In genomic region chr20:62420846-62421715, GRCh38 we compare ENCODE assay signal across 25 cellular contexts. TPM values are rescaled to one million over a fixed set of nuclear protein-coding genes. Genes with fewer than 3 reads are reported as not detected.
DNase-seq lines count a peak whose midpoint lies in the region; ATAC-seq, FAIRE-seq and TF ChIP-seq lines count a peak whose summit lies in the region.
"Had no signal": no experiment of that assay in that cellular context is flagged by ENCODE, and none has a peak within 500 bp of the region (broad histone marks: within the 10 kb centered on the region; RNA-seq: fewer than 3 reads in every experiment).

No MANE protein-coding gene starts in this region.

- H3K9me3 ChIP-seq in Caco-2 (no peaks in the 10 kb centered on the region), astrocyte (ENCODE audit: insufficient read depth, low read depth, low read length) (peaks cover 3% of the 10 kb centered on the region), neural progenitor cell (ENCODE audit: low read depth) (no peaks in the 10 kb centered on the region)
- H3K9me3 ChIP-seq: SK-N-SH had no signal

- ATAC-seq in GM23338, result peak; percentile 11; the same call in 2 of the 3 replicates

- POLR2A ChIA-PET in Caco-2 (lab: Charles Lee), result no interaction called here

- no TSS peak for BruUV-seq in Caco-2 (replicated peaks; lab: Mats Ljungman, UMichigan)

- no peaks in the 10 kb centered on the region for H3K9me3 Mint-ChIP-seq in Caco-2 (ENCODE audit: unreplicated experiment)
- H3K9me3 Mint-ChIP-seq in GM23338, result no peaks in the 10 kb centered on the region
- H3K9me3 Mint-ChIP-seq in astrocyte (ENCODE audit: unreplicated experiment), result no peaks in the 10 kb centered on the region
- H3K9me3 Mint-ChIP-seq in neural progenitor cell, result no peaks in the 10 kb centered on the region
- H3K9me3 Mint-ChIP-seq: CD4-positive, CD25-positive, alpha-beta regulatory T cell; HFFc6 had no signal

- CTCF ChIA-PET in Caco-2 (lab: Charles Lee), result no interaction called here

- H3K4me1 Mint-ChIP-seq in Caco-2 (ENCODE audit: low read depth, unreplicated experiment), result peaks cover 55% of the 10 kb centered on the region
- H3K4me1 Mint-ChIP-seq in GM23338, result peaks cover 9% of the 10 kb centered on the region
- H3K4me1 Mint-ChIP-seq in astrocyte (ENCODE audit: low read depth, unreplicated experiment), result no peaks in the 10 kb centered on the region
- peaks cover 4% of the 10 kb centered on the region for H3K4me1 Mint-ChIP-seq in neural progenitor cell
- H3K4me1 Mint-ChIP-seq: CD4-positive, CD25-positive, alpha-beta regulatory T cell had no signal

- H3K79me2 ChIP-seq in GM23338 (replicated peaks; ENCODE audit: insufficient read depth), result no peaks in the 10 kb centered on the region
- no peaks in the 10 kb centered on the region for H3K79me2 ChIP-seq in astrocyte (ENCODE audit: insufficient read depth, low read length)
- no peaks in the 10 kb centered on the region for H3K79me2 ChIP-seq in neural progenitor cell (ENCODE audit: low read depth)

- H3F3A ChIP-seq in GM23338 (replicated peaks; ENCODE audit: low read depth) (peaks cover 8% of the 10 kb centered on the region; the same call in 1 of the 2 replicates), neural progenitor cell (ENCODE audit: low read depth) (peaks cover 10% of the 10 kb centered on the region)

- H3K27me3 ChIP-seq in Caco-2 (replicated peaks; ENCODE audit: control insufficient read depth, insufficient read depth, low read length) (no peaks in the 10 kb centered on the region), GM23338 (ENCODE audit: insufficient read depth) (no peaks in the 10 kb centered on the region), astrocyte (ENCODE audit: insufficient read depth, low read length) (no peaks in the 10 kb centered on the region), neural progenitor cell (no peaks in the 10 kb centered on the region)

- H3K4me2 ChIP-seq in GM23338 (no peak overlapping the region), astrocyte (ENCODE audit: low read length) (no peak overlapping the region), neural progenitor cell (no peak overlapping the region)
- H3K4me2 ChIP-seq: KMS-11, SK-N-SH had no signal

- peaks cover 12% of the 10 kb centered on the region for H3K36me3 ChIP-seq in Caco-2 (ENCODE audit: control insufficient read depth, insufficient read depth, low read length)
- no peaks in the 10 kb centered on the region for H3K36me3 ChIP-seq in GM23338 (ENCODE audit: insufficient read depth)
- no peaks in the 10 kb centered on the region for H3K36me3 ChIP-seq in astrocyte (ENCODE audit: insufficient read depth, low read length)
- no peaks in the 10 kb centered on the region for H3K36me3 ChIP-seq in neural progenitor cell

- intact Hi-C loops in Caco-2 (cut with micrococcal nuclease; ENCODE audit: unreplicated experiment), result no loop called here

- H4K20me1 ChIP-seq in GM23338 (replicated peaks; ENCODE audit: insufficient read depth) (no peaks in the 10 kb centered on the region), astrocyte (ENCODE audit: insufficient read depth, low read length) (no peaks in the 10 kb centered on the region), neural progenitor cell (ENCODE audit: low read depth) (no peaks in the 10 kb centered on the region)

- H3K27me3 Mint-ChIP-seq in Caco-2 (ENCODE audit: insufficient read depth, unreplicated experiment) (no peaks in the 10 kb centered on the region), GM23338 (ENCODE audit: insufficient read depth, low read depth, poor library complexity) (peaks cover 2% of the 10 kb centered on the region), astrocyte (ENCODE audit: low read depth, unreplicated experiment) (peaks cover 14% of the 10 kb centered on the region), neural progenitor cell (ENCODE audit: insufficient read depth, low read depth) (peaks cover 10% of the 10 kb centered on the region)
- H3K27me3 Mint-ChIP-seq: CD4-positive, CD25-positive, alpha-beta regulatory T cell had no signal

- H3K4me3 Mint-ChIP-seq in Caco-2 (ENCODE audit: unreplicated experiment), result peak overlapping the region; percentile 38
- no peak overlapping the region for H3K4me3 Mint-ChIP-seq in GM23338
- H3K4me3 Mint-ChIP-seq in astrocyte (ENCODE audit: unreplicated experiment), result no peak overlapping the region
- peak overlapping the region; percentile 4 for H3K4me3 Mint-ChIP-seq in neural progenitor cell
- H3K4me3 Mint-ChIP-seq: CD4-positive, CD25-positive, alpha-beta regulatory T cell; HFFc6 had no signal

- H3K9ac ChIP-seq in astrocyte (ENCODE audit: low read length) (no peak overlapping the region), neural progenitor cell (no peak overlapping the region)
- H3K9ac ChIP-seq: KMS-11, SK-N-SH had no signal

- H2AFZ ChIP-seq in GM23338 (no peak overlapping the region), astrocyte (ENCODE audit: low read depth, low read length) (no peak overlapping the region), neural progenitor cell (replicated peaks) (no peak overlapping the region)

- FAIRE-seq in astrocyte (lab: Jason Lieb, UNC), result no peak
- FAIRE-seq: GM12892, GM18507 had no signal

- H3K4me1 ChIP-seq in Caco-2, result peaks cover 51% of the 10 kb centered on the region
- H3K4me1 ChIP-seq in GM23338 (ENCODE audit: insufficient read depth), result no peaks in the 10 kb centered on the region
- no peaks in the 10 kb centered on the region for H3K4me1 ChIP-seq in astrocyte (ENCODE audit: insufficient read depth, low read length)
- no peaks in the 10 kb centered on the region for H3K4me1 ChIP-seq in neural progenitor cell

- H3K27ac ChIP-seq in GM23338 (ENCODE audit: low read depth) (no peak overlapping the region), astrocyte (ENCODE audit: low read depth, low read length) (no peak overlapping the region), neural progenitor cell (no peak overlapping the region), substantia nigra (ENCODE audit: low read depth, low read length, poor library complexity, severe bottlenecking) (no peak overlapping the region)
- H3K27ac ChIP-seq: HL-60, KMS-11, RWPE1 had no signal

- H3K36me3 Mint-ChIP-seq in Caco-2 (ENCODE audit: insufficient read depth, unreplicated experiment) (peaks cover 62% of the 10 kb centered on the region), GM23338 (ENCODE audit: low read depth) (no peaks in the 10 kb centered on the region), astrocyte (ENCODE audit: low read depth, unreplicated experiment) (no peaks in the 10 kb centered on the region), neural progenitor cell (no peaks in the 10 kb centered on the region)
- H3K36me3 Mint-ChIP-seq: CD4-positive, CD25-positive, alpha-beta regulatory T cell had no signal

- peak; percentile 68 to 82 for DNase-seq in Caco-2
- DNase-seq in GM23338 (ENCODE audit: low spot score), result no peak
- DNase-seq in astrocyte (ENCODE audit: low read depth), result peak; percentile 2
- DNase-seq in neural progenitor cell (ENCODE audit: low spot score), result no peak
- no peak for DNase-seq in substantia nigra (lab: John Stamatoyannopoulos, UW)
- DNase-seq in middle frontal gyrus (ENCODE audit: extremely low spot score, low spot score), result no peak
- no peak for DNase-seq in stimulated activated naive CD4-positive, alpha-beta T cell treated with Interleukin-2 at 50 U/mL for 16 hours (lab: John Stamatoyannopoulos, UW)
- DNase-seq: CD4-positive, CD25-positive, alpha-beta regulatory T cell; DMS79; HFFc6; NCI-H1105; NCI-H146; NCI-H2029; NCI-H226; NCI-H510A treated with DMSO at 0.1 percent for 48 hours; NCI-H748 treated with DMSO at 0.1 percent for 48 hours; SIG-M5; SK-N-SH had no signal

- H3K9me2 ChIP-seq in GM23338 (ENCODE audit: insufficient read depth), result no peaks in the 10 kb centered on the region
- H3K9me2 ChIP-seq: SK-N-SH had no signal

- TF ChIP-seq CTCF in Caco-2 (IDR thresholded peaks at IDR 0.05; ENCODE audit: insufficient read depth in 1 of 2, low read depth in 1 of 2, low read length in 1 of 2, severe bottlenecking in 1 of 2, unreplicated experiment in 1 of 2) (no peak), GM23338 (conservative IDR thresholded peaks at IDR 0.05; ENCODE audit: low read depth in 2 of 2) (0 out of 4 replicates have a peak, but pooled peaks of 1 of the 2 experiments have one; percentile 4), astrocyte (IDR thresholded peaks at IDR 0.05; ENCODE audit: insufficient read depth, low read depth, low read length) (no peak), neural progenitor cell (IDR thresholded peaks at IDR 0.05) (no peak)

- H3K27ac Mint-ChIP-seq in Caco-2 (ENCODE audit: unreplicated experiment) (peak overlapping the region; percentile 75), GM23338 (no peak overlapping the region), astrocyte (ENCODE audit: unreplicated experiment) (no peak overlapping the region), neural progenitor cell (peak overlapping the region; percentile 81)
- H3K27ac Mint-ChIP-seq: CD4-positive, CD25-positive, alpha-beta regulatory T cell; HFFc6 had no signal

- H3K4me3 ChIP-seq in Caco-2 (ENCODE audit: low read depth, low read length), result no peak overlapping the region
- H3K4me3 ChIP-seq in GM23338, result no peak overlapping the region
- H3K4me3 ChIP-seq in astrocyte (ENCODE audit: insufficient read depth, low read depth, low read length), result no peak overlapping the region
- no peak overlapping the region for H3K4me3 ChIP-seq in neural progenitor cell

RNA-seq across cellular contexts. Expression of gene RBBP8NL, which starts 6.3 kb away (rescaled TPM):
- 39.2 and 40.5 TPM in 2 replicates for total RNA-seq in Caco-2 (2022)
- total RNA-seq in GM23338 (2014; rRNA removed; shearing (Covaris generic)), result 0.66 and 1.1 TPM in 2 replicates
- polyA plus RNA-seq in GM23338 (2016; fragmentation: Nextera tagmentation; extraction: Ambion mirVana), result 0.10 and 0.64 TPM in 2 replicates
- total RNA-seq in astrocyte, result 0.14 TPM in 1 of 2 replicates, not detected in the other
- 0.03 TPM in 1 of 2 replicates, not detected in the other for total RNA-seq in neural progenitor cell (ENCODE audit: low replicate concordance)
- total RNA-seq: CD4-positive, CD25-positive, alpha-beta regulatory T cell; H4; HFFc6 had no signal
- polyA plus RNA-seq: BJ; CD4-positive, CD25-positive, alpha-beta regulatory T cell; SK-N-SH had no signal

RNA-seq across cellular contexts. Expression of gene CABLES2, which starts 14.0 kb away (rescaled TPM):
- total RNA-seq in Caco-2 (2022) (30.7 and 36.4 TPM in 2 replicates), astrocyte (4.4 and 5.4 TPM in 2 replicates), neural progenitor cell (ENCODE audit: low replicate concordance) (8.1 and 13.8 TPM in 2 replicates)
- total RNA-seq in GM23338 (2014; rRNA removed; shearing (Covaris generic)), result 12.6 and 12.7 TPM in 2 replicates
- polyA plus RNA-seq in GM23338 (2016; fragmentation: Nextera tagmentation; extraction: Ambion mirVana), result 4.3 and 5.1 TPM in 2 replicates

RNA-seq across cellular contexts. Expression of gene RPS21, which starts 34.2 kb away (rescaled TPM):
- total RNA-seq in Caco-2 (2022) (4,496 and 4,723 TPM in 2 replicates), astrocyte (1,126 and 1,251 TPM in 2 replicates), neural progenitor cell (ENCODE audit: low replicate concordance) (1,629 and 1,765 TPM in 2 replicates)
- 759 and 964 TPM in 2 replicates for total RNA-seq in GM23338 (2014; rRNA removed; shearing (Covaris generic))
- 2,298 and 2,471 TPM in 2 replicates for polyA plus RNA-seq in GM23338 (2016; fragmentation: Nextera tagmentation; extraction: Ambion mirVana)

RNA-seq across cellular contexts. Expression of gene LAMA5, which starts 54.0 kb away (rescaled TPM):
- total RNA-seq in Caco-2 (2022) (1,050 and 1,125 TPM in 2 replicates), astrocyte (285 and 350 TPM in 2 replicates), neural progenitor cell (ENCODE audit: low replicate concordance) (12.1 and 63.9 TPM in 2 replicates)
- total RNA-seq in GM23338 (2014; rRNA removed; shearing (Covaris generic)), result 215 and 298 TPM in 2 replicates
- polyA plus RNA-seq in GM23338 (2016; fragmentation: Nextera tagmentation; extraction: Ambion mirVana), result 192 and 201 TPM in 2 replicates

RNA-seq across cellular contexts. Expression of gene GATA5, which starts 54.7 kb away (rescaled TPM):
- total RNA-seq in Caco-2 (2022), result 0.12 and 0.25 TPM in 2 replicates
- 0.73 and 1.2 TPM in 2 replicates for total RNA-seq in GM23338 (2014; rRNA removed; shearing (Covaris generic))
- polyA plus RNA-seq in GM23338 (2016; fragmentation: Nextera tagmentation; extraction: Ambion mirVana), result 0.31 and 0.60 TPM in 2 replicates
- not detected in 2 replicates for total RNA-seq in astrocyte
- 0.12 TPM in 1 of 2 replicates, not detected in the other for total RNA-seq in neural progenitor cell (ENCODE audit: low replicate concordance)
- total RNA-seq: CD4-positive, CD25-positive, alpha-beta regulatory T cell; HFFc6 had no signal
- polyA plus RNA-seq: BJ; CD4-positive, CD25-positive, alpha-beta regulatory T cell; SK-N-SH had no signal

Comparison
In these comparisons a context has a peak if more than half of its experiments do, and no peak if none do; other contexts are left out.
1. DNase-seq: peak in Caco-2 (2 of 2) and astrocyte (single experiment); none in GM23338 (single experiment), neural progenitor cell (single experiment), substantia nigra (0 of 49), middle frontal gyrus (single experiment) and stimulated activated naive CD4-positive, alpha-beta T cell treated with Interleukin-2 at 50 U/mL for 16 hours (single experiment).
2. H3K27ac Mint-ChIP-seq: peak in Caco-2 (single experiment) and neural progenitor cell (single experiment); none in GM23338 (single experiment) and astrocyte (single experiment).
3. H3K4me3 Mint-ChIP-seq: peak in Caco-2 (single experiment) and neural progenitor cell (single experiment); none in GM23338 (single experiment) and astrocyte (single experiment).
4. RNA of gene RBBP8NL, which starts 6.3 kb away (total RNA-seq): 39.2 to 40.5 TPM in Caco-2; 0.66 to 1.1 TPM in GM23338, 0.14 TPM in astrocyte and 0.03 TPM in neural progenitor cell; every median in the first group is over 10 times any median in the second.